ENCODE assay signal across 32 cellular contexts in genomic region chr4:47478799-47479198, GRCh38.
"Had no signal": no experiment of that assay in that cellular context is flagged by ENCODE, and none has a peak within 500 bp of the region (broad histone marks: within the 10 kb centered on the region; RNA-seq: fewer than 3 reads in every experiment).

No MANE protein-coding gene starts in this region.

- H3K4me3 ChIP-seq: Peyer's patch had no signal

- H3K4me1 ChIP-seq: Peyer's patch had no signal

- H3K9ac ChIP-seq: KMS-11 had no signal

- H3K36me3 ChIP-seq: Peyer's patch had no signal

- DNase-seq: activated B cell treated with CpG ODN at 0.5 μM for 24 hours; activated CD4-positive, alpha-beta memory T cell treated with anti-CD3 and anti-CD28 coated beads for 36 hours; activated CD4-positive, alpha-beta T cell treated with anti-CD3 and anti-CD28 coated beads for 4 hours; activated CD4-positive, alpha-beta T cell treated with anti-CD3 and anti-CD28 coated beads, Interleukin-2, amount 50 U/mL, for 1 hour; activated CD4-positive, CD25-positive, alpha-beta regulatory T cell treated with anti-CD3 and anti-CD28 coated beads, Interleukin-2, amount 50 U/mL, for 72 hours; activated CD8-positive, alpha-beta memory T cell treated with anti-CD3 and anti-CD28 coated beads, Interleukin-2, amount 50 U/mL, for 4 hours; activated effector memory CD4-positive, alpha-beta T cell treated with Interleukin-2 at 50 U/mL for 16 hours; activated naive CD4-positive, alpha-beta T cell treated with anti-CD3 and anti-CD28 coated beads, Interleukin-2, amount 10 ng/mL, durations not matched to agents 7 days and 5 days; activated naive CD8-positive, alpha-beta T cell treated with anti-CD3 and anti-CD28 coated beads, Interleukin-2, amount 50 U/mL, for 24 hours; activated T-cell treated with anti-CD3 and anti-CD28 coated beads, Interleukin-2, amount 50 U/mL, for 48 hours; anterior cingulate cortex; MM.1S; MV-4-11; NCI-H1092; NCI-H1436 treated with DMSO at 0.1 percent for 48 hours; NCI-H1694 treated with DMSO at 0.1 percent for 48 hours; NCI-H2029; NCI-H510A; NCI-H526; NCI-H748 treated with DMSO at 0.1 percent for 48 hours; NK-92 treated with Interleukin-12 subunit alpha and Interleukin-12 subunit beta, amount 100 ng/mL, for 24 hours; PC-3; Peyer's patch; RPMI8226; SIG-M5; T-cell; T-helper 2 cell; T-helper 9 cell had no signal

- FAIRE-seq: bronchial epithelial cell had no signal

- H3K4me2 ChIP-seq: KMS-11 had no signal

- H3K27ac ChIP-seq: KMS-11, Peyer's patch, VCaP had no signal

- H3K9me3 ChIP-seq: Peyer's patch had no signal

- H3K27me3 ChIP-seq: Peyer's patch had no signal

- ATAC-seq: activated naive CD8-positive, alpha-beta T cell treated with anti-CD3 and anti-CD28 coated beads, Interleukin-2, amount 50 U/mL, for 24 hours; PC-3; SK-N-SH treated with all-trans-retinoic acid at 6 μM for 48 hours; T-cell had no signal
